13 cellular contexts compared by ENCODE assay signal in the genomic region with DNA sequence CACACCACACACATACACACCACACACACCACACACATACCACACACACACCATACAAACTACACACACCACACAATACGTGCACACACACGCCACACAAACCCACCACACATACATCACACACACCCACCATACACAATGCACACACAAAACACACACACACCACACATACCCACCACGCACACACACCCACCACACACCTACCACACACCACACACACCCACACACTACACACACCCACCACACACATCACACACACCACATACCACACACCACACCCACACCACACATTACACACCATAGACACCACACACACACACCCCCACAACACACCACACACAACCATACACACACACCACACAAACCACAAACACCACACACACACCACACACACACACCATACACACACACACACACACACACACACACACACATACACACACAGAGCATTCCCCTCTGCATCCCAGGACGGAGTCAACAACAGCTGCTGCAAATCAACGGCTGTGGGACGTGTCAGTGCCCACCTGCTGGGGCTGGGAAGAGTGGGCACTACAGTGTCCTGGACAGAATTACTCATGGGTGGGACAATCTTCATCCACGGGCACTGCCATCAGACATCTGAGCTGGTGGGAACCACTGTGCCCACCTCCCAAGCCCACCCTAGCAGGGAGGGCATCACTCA. TPM values are rescaled to one million over a fixed set of nuclear protein-coding genes. Genes with fewer than 3 reads are reported as not detected.
DNase-seq lines count a peak whose midpoint lies in the region; ATAC-seq lines count a peak whose summit lies in the region.
"Had no signal": no experiment of that assay in that cellular context is flagged by ENCODE, and none has a peak within 500 bp of the region (broad histone marks: within the 10 kb centered on the region; RNA-seq: fewer than 3 reads in every experiment).

No MANE protein-coding gene starts in this region.

- H3K4me3 ChIP-seq in Karpas-422 (ENCODE audit: low read length) (peak overlapping the region; percentile 29; the same call in 1 of the 2 replicates), neuronal stem cell (ENCODE audit: low read length in 2 of 2) (peak overlapping the region in 1 of 2 donors; percentile 31)
- H3K4me3 ChIP-seq: thyroid gland had no signal

- peak overlapping the region; percentile 60 for H3K18ac ChIP-seq in neuronal stem cell (ENCODE audit: low read length)

- H2BK12ac ChIP-seq in neuronal stem cell (ENCODE audit: low read length), result no peak overlapping the region

- no peak overlapping the region for H2BK120ac ChIP-seq in neuronal stem cell (ENCODE audit: low read depth, low read length)

- ATAC-seq in HG03521 (IDR thresholded peaks at IDR 0.05; ENCODE audit: unreplicated experiment), result no peak
- ATAC-seq: Right ventricle myocardium inferior had no signal

- H3K9ac ChIP-seq in Karpas-422 (ENCODE audit: low read length) (no peak overlapping the region), neuronal stem cell (ENCODE audit: low read depth, low read length, poor library complexity) (peak overlapping the region; percentile 73)

- no peak overlapping the region for H2BK5ac ChIP-seq in neuronal stem cell (ENCODE audit: low read length)

- peak overlapping the region; percentile 15 for H3K4ac ChIP-seq in neuronal stem cell (ENCODE audit: low read length)

- H3K4me2 ChIP-seq in Karpas-422 (ENCODE audit: low read depth, low read length, poor library complexity, severe bottlenecking) (no peak overlapping the region), neuronal stem cell (ENCODE audit: insufficient read depth, low read length, poor library complexity, severe bottlenecking) (no peak overlapping the region)

- H3K14ac ChIP-seq in neuronal stem cell (ENCODE audit: low read length), result peak overlapping the region; percentile 10

- H4K20me1 ChIP-seq in Karpas-422 (ENCODE audit: insufficient read depth, low read depth, low read length), result no peaks in the 10 kb centered on the region

- no peak overlapping the region for H3K4me3 Mint-ChIP-seq in activated CD4-positive, alpha-beta T cell treated with anti-CD3 and anti-CD28 coated beads, Interleukin-2, amount 10 ng/mL, durations not matched to agents 24 days and 14 days
- no peak overlapping the region for H3K4me3 Mint-ChIP-seq in dendritic cell treated with granulocyte-macrophage colony-stimulating factor and Interleukin-4, amounts not matched to agents 40 ng/mL and 50 ng/mL, for 4 days
- H3K4me3 Mint-ChIP-seq: nephron progenitor cell had no signal

- H3K27ac Mint-ChIP-seq in activated CD4-positive, alpha-beta T cell treated with anti-CD3 and anti-CD28 coated beads, Interleukin-2, amount 10 ng/mL, durations not matched to agents 24 days and 14 days, result peak overlapping the region; percentile 27
- H3K27ac Mint-ChIP-seq in dendritic cell treated with granulocyte-macrophage colony-stimulating factor and Interleukin-4, amounts not matched to agents 40 ng/mL and 50 ng/mL, for 4 days, result peak overlapping the region; percentile 73
- H3K27ac Mint-ChIP-seq: nephron progenitor cell had no signal

- no peak overlapping the region for H3K27ac ChIP-seq in Karpas-422 (ENCODE audit: low read length)
- peak overlapping the region; percentile 24 for H3K27ac ChIP-seq in neuronal stem cell (replicated peaks; ENCODE audit: low read length)
- H3K27ac ChIP-seq: C4-2B had no signal

- no peaks in the 10 kb centered on the region for H3K9me2 ChIP-seq in Karpas-422 (replicated peaks; ENCODE audit: insufficient read depth, low read length)

- H4K8ac ChIP-seq in neuronal stem cell (ENCODE audit: low read depth, low read length), result peak overlapping the region; percentile 66

- H2AFZ ChIP-seq in Karpas-422 (ENCODE audit: low read length) (no peak overlapping the region), neuronal stem cell (ENCODE audit: low read length) (no peak overlapping the region)

- H3K9me3 Mint-ChIP-seq in activated CD4-positive, alpha-beta T cell treated with anti-CD3 and anti-CD28 coated beads, Interleukin-2, amount 10 ng/mL, durations not matched to agents 24 days and 14 days, result no peaks in the 10 kb centered on the region
- H3K9me3 Mint-ChIP-seq in dendritic cell treated with granulocyte-macrophage colony-stimulating factor and Interleukin-4, amounts not matched to agents 40 ng/mL and 50 ng/mL, for 4 days, result no peaks in the 10 kb centered on the region
- H3K9me3 Mint-ChIP-seq: nephron progenitor cell had no signal

- no peaks in the 10 kb centered on the region for H3K9me3 ChIP-seq in Karpas-422 (ENCODE audit: low read length)
- no peaks in the 10 kb centered on the region for H3K9me3 ChIP-seq in neuronal stem cell (replicated peaks in 1 of 2; ENCODE audit: control insufficient read depth in 2 of 2, insufficient read depth in 1 of 2, low read depth in 1 of 2, low read length in 2 of 2)
- H3K9me3 ChIP-seq: thyroid gland had no signal

- peaks cover 6% of the 10 kb centered on the region for H3K27me3 Mint-ChIP-seq in activated CD4-positive, alpha-beta T cell treated with anti-CD3 and anti-CD28 coated beads, Interleukin-2, amount 10 ng/mL, durations not matched to agents 24 days and 14 days
- peaks cover 8% of the 10 kb centered on the region for H3K27me3 Mint-ChIP-seq in dendritic cell treated with granulocyte-macrophage colony-stimulating factor and Interleukin-4, amounts not matched to agents 40 ng/mL and 50 ng/mL, for 4 days

- H3K4me1 ChIP-seq in Karpas-422 (ENCODE audit: low read length) (peaks cover 28% of the 10 kb centered on the region), neuronal stem cell (ENCODE audit: control insufficient read depth in 2 of 2, insufficient read depth in 1 of 2, low read depth in 1 of 2, low read length in 2 of 2) (peaks cover 3 to 45% of the 10 kb centered on the region in 2 donors)

- no peaks in the 10 kb centered on the region for H3K36me3 Mint-ChIP-seq in activated CD4-positive, alpha-beta T cell treated with anti-CD3 and anti-CD28 coated beads, Interleukin-2, amount 10 ng/mL, durations not matched to agents 24 days and 14 days (ENCODE audit: low read depth)
- H3K36me3 Mint-ChIP-seq in dendritic cell treated with granulocyte-macrophage colony-stimulating factor and Interleukin-4, amounts not matched to agents 40 ng/mL and 50 ng/mL, for 4 days (ENCODE audit: low read depth), result peaks cover 6% of the 10 kb centered on the region

- peak overlapping the region; percentile 83 for H2AK5ac ChIP-seq in neuronal stem cell (ENCODE audit: low read depth, low read length)

- peaks cover 36% of the 10 kb centered on the region for H3K79me1 ChIP-seq in neuronal stem cell (ENCODE audit: low read depth, low read length)

- H3K23ac ChIP-seq in neuronal stem cell (ENCODE audit: low read depth, low read length, poor library complexity), result peak overlapping the region; percentile 12

- H3K4me1 Mint-ChIP-seq in activated CD4-positive, alpha-beta T cell treated with anti-CD3 and anti-CD28 coated beads, Interleukin-2, amount 10 ng/mL, durations not matched to agents 24 days and 14 days, result peaks cover 18% of the 10 kb centered on the region
- peaks cover 71% of the 10 kb centered on the region for H3K4me1 Mint-ChIP-seq in dendritic cell treated with granulocyte-macrophage colony-stimulating factor and Interleukin-4, amounts not matched to agents 40 ng/mL and 50 ng/mL, for 4 days (ENCODE audit: low read depth)

- no peak overlapping the region for H4K91ac ChIP-seq in neuronal stem cell (ENCODE audit: low read depth, low read length, poor library complexity)

- intact Hi-C loops in activated CD4-positive, alpha-beta T cell treated with anti-CD3 and anti-CD28 coated beads, Interleukin-2, amount 10 ng/mL, durations not matched to agents 24 days and 14 days (cut with micrococcal nuclease), result no loop called here
- intact Hi-C loops in dendritic cell treated with granulocyte-macrophage colony-stimulating factor and Interleukin-4, amounts not matched to agents 40 ng/mL and 50 ng/mL, for 4 days (cut with micrococcal nuclease), result no loop called here

- H3K27me3 ChIP-seq in Karpas-422 (ENCODE audit: low read length) (no peaks in the 10 kb centered on the region), neuronal stem cell (ENCODE audit: control insufficient read depth in 3 of 3, insufficient read depth in 3 of 3, low read depth in 1 of 3, low read length in 3 of 3) (no peaks in the 10 kb centered on the region)
- H3K27me3 ChIP-seq: thyroid gland had no signal

- H2BK15ac ChIP-seq in neuronal stem cell (ENCODE audit: low read length), result no peak overlapping the region

- H3K36me3 ChIP-seq in Karpas-422 (ENCODE audit: insufficient read depth, low read length) (no peaks in the 10 kb centered on the region), neuronal stem cell (replicated peaks in 1 of 2; ENCODE audit: control insufficient read depth in 2 of 2, insufficient read depth in 2 of 2, low read length in 2 of 2) (peaks cover 0 to 21% of the 10 kb centered on the region in 2 donors)
- H3K36me3 ChIP-seq: thyroid gland had no signal

- H3K79me2 ChIP-seq in Karpas-422 (ENCODE audit: low read length), result no peaks in the 10 kb centered on the region

- no peak for DNase-seq in activated CD4-positive, alpha-beta T cell treated with anti-CD3 and anti-CD28 coated beads, Interleukin-2, amount 10 ng/mL, durations not matched to agents 24 days and 14 days
- no peak for DNase-seq in activated CD4-positive, alpha-beta T cell treated with anti-CD3 and anti-CD28 coated beads for 1 hour
- DNase-seq in Karpas-422, result no peak
- DNase-seq in neuronal stem cell (ENCODE audit: low spot score), result no peak
- DNase-seq in NCI-H1092 (lab: John Stamatoyannopoulos, UW), result no peak
- DNase-seq in 8988T, result no peak
- DNase-seq: NCI-H510A, nephron progenitor cell, thyroid gland had no signal

- 100% methylated on average over 3 of the region's 7 CpGs; no CpG with 5 or more reads in 1 of the 2 donors for WGBS in neuronal stem cell (ENCODE audit: extremely low coverage in 2 of 2, insufficient read length in 2 of 2, insufficient replicate concordance in 1 of 2), 2 donors

RNA-seq across cellular contexts. Expression of gene TP53I11, which starts 8.5 kb away (rescaled TPM):
- 8.6 and 9.1 TPM in 2 replicates for total RNA-seq in activated CD4-positive, alpha-beta T cell treated with anti-CD3 and anti-CD28 coated beads, Interleukin-2, amount 10 ng/mL, durations not matched to agents 24 days and 14 days
- 0.34 and 0.72 TPM in 2 replicates for total RNA-seq in Karpas-422 (2014; rRNA removed; shearing (Covaris generic); ENCODE audit: low replicate concordance)
- polyA plus RNA-seq in neuronal stem cell (2013, experiment 1 of 2), result 235 TPM
- polyA plus RNA-seq in neuronal stem cell (2013, experiment 2 of 2), result 227 TPM
